Comparison of ENCODE assay signal across 8 cellular contexts in genomic region chr5:36944607-36945225, GRCh38.
DNase-seq lines count a peak whose midpoint lies in the region; ATAC-seq and TF ChIP-seq lines count a peak whose summit lies in the region.

No MANE protein-coding gene starts in this region.

- no peaks in the 10 kb centered on the region for H3K27me3 ChIP-seq in tibial nerve

- DNase-seq in ELR (ENCODE audit: low read depth) (peak; percentile 86), LoVo (ENCODE audit: low spot score) (peak; percentile 64), SK-N-MC (ENCODE audit: low read depth, low spot score) (peak; percentile 74), glomerular visceral epithelial cell (ENCODE audit: extremely low spot score) (peak; percentile 57), tibial nerve (ENCODE audit: low spot score in 2 of 2) (no peak)
- DNase-seq in stimulated activated CD4-positive, alpha-beta T cell treated with anti-CD3 and anti-CD28 coated beads, Interleukin-15, amount 100 ng/mL, for 24 hours = no peak

- no peak overlapping the region for H3K9ac ChIP-seq in SK-N-MC (ENCODE audit: insufficient read length)

- H3K36me3 ChIP-seq in SK-N-MC (ENCODE audit: insufficient read depth, low read length) = no peaks in the 10 kb centered on the region
- H3K36me3 ChIP-seq in tibial nerve = no peaks in the 10 kb centered on the region

- no peak overlapping the region for H3K27ac ChIP-seq in SK-N-MC
- H3K27ac ChIP-seq in tibial nerve = no peak overlapping the region

- no peak for TF ChIP-seq EP300 in tibial nerve (IDR thresholded peaks at IDR 0.05)

- peaks cover 1 to 85% (median 11%) of the 10 kb centered on the region in 4 donors for H3K4me1 ChIP-seq in tibial nerve

- H3K4me3 ChIP-seq in SK-N-MC = no peak overlapping the region
- no peak overlapping the region for H3K4me3 ChIP-seq in tibial nerve

- 62 to 64% methylated on average over 4 of the region's 4 CpGs for WGBS in tibial nerve, 2 donors

- ATAC-seq in GM21390 (IDR thresholded peaks at IDR 0.05; ENCODE audit: unreplicated experiment) (no peak), GM19351 (IDR thresholded peaks at IDR 0.05; ENCODE audit: unreplicated experiment) (no peak)

- no peak for TF ChIP-seq POLR2A in tibial nerve (IDR thresholded peaks at IDR 0.05)

- H3K9me3 ChIP-seq in SK-N-MC (ENCODE audit: low read depth, low read length) (no peaks in the 10 kb centered on the region), tibial nerve (no peaks in the 10 kb centered on the region)

- TF ChIP-seq CTCF in tibial nerve (IDR thresholded peaks at IDR 0.05) = peak in 3 of 5 experiments; percentile 21 to 47 (median 44)

Comparison
In these comparisons a context has a peak if more than half of its experiments do, and no peak if none do; other contexts are left out.
1. DNase-seq: peak in ELR (single experiment), LoVo (single experiment), SK-N-MC (single experiment) and glomerular visceral epithelial cell (single experiment); none in tibial nerve (0 of 2) and stimulated activated CD4-positive, alpha-beta T cell treated with anti-CD3 and anti-CD28 coated beads, Interleukin-15, amount 100 ng/mL, for 24 hours (single experiment).